Comparison of ENCODE assay signal across 17 cellular contexts in the genomic region with DNA sequence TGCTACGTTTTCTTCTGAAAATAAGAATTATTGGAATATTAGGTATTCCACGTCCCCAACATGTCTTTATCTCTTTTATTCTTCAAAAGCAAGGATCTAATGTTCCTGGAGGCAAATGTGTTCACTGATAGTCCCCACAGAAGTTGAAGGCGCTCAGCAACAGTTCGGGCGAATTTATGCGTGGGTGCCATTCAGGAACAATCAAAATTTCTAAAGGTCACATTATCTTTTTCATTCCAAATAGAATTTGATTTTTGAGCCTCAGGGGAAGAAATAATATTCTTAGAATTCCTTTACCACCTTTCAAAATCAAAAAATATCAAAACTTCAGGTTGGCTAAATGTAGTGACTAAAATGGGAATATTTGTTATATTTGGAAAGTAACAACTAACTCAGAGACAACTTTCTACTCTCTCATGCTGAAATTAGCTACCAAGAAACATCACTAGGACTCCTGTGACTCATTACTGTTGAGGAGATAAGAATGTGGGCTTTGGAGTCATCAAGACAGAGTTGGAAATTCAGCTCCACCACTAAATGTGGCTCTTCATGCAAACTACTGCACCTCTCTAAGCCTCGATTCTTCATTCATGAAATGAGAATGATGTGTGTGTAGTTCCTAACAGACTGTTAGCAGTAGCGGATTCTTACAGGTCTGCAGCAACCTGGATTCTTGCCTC.
DNase-seq lines count a peak whose midpoint lies in the region; ATAC-seq and TF ChIP-seq lines count a peak whose summit lies in the region.
"Had no signal": no experiment of that assay in that cellular context is flagged by ENCODE, and none has a peak within 500 bp of the region (broad histone marks: within the 10 kb centered on the region; RNA-seq: fewer than 3 reads in every experiment).

No MANE protein-coding gene starts in this region.

- peak overlapping the region; percentile 52 for H3K27ac ChIP-seq in CD8-positive, alpha-beta memory T cell (ENCODE audit: low read depth, low read length)
- H3K27ac ChIP-seq in WERI-Rb-1 = no peak overlapping the region
- H3K27ac ChIP-seq: BLaER1, left ventricle myocardium inferior, testis had no signal

- H3K9me3 ChIP-seq in CD8-positive, alpha-beta memory T cell (ENCODE audit: low read length) = no peaks in the 10 kb centered on the region
- no peaks in the 10 kb centered on the region for H3K9me3 ChIP-seq in WERI-Rb-1 (ENCODE audit: severe bottlenecking)
- H3K9me3 ChIP-seq: BLaER1, left ventricle myocardium inferior, testis had no signal

- no peaks in the 10 kb centered on the region for H3K27me3 ChIP-seq in CD8-positive, alpha-beta memory T cell (ENCODE audit: insufficient read depth, low read length, poor library complexity, severe bottlenecking)
- no peaks in the 10 kb centered on the region for H3K27me3 ChIP-seq in WERI-Rb-1 (ENCODE audit: insufficient read depth, low read depth, severe bottlenecking)
- H3K27me3 ChIP-seq: BLaER1, testis had no signal

- H3K9me3 Mint-ChIP-seq in CD8-positive, alpha-beta memory T cell = peaks cover 0 to 3% (median 0%) of the 10 kb centered on the region in 5 donors
- H3K9me3 Mint-ChIP-seq: activated naive CD4-positive, alpha-beta T cell treated with anti-CD3 and anti-CD28 coated beads, Interleukin-2, amount 10 ng/mL, durations not matched to agents 7 days and 5 days had no signal

- H3K27me3 Mint-ChIP-seq in CD8-positive, alpha-beta memory T cell = peaks cover 1 to 4% of the 10 kb centered on the region in 2 donors
- H3K27me3 Mint-ChIP-seq: activated naive CD4-positive, alpha-beta T cell treated with anti-CD3 and anti-CD28 coated beads, Interleukin-2, amount 10 ng/mL, durations not matched to agents 7 days and 5 days had no signal

- H3K36me3 ChIP-seq in CD8-positive, alpha-beta memory T cell (ENCODE audit: insufficient read depth, low read length) = no peaks in the 10 kb centered on the region
- no peaks in the 10 kb centered on the region for H3K36me3 ChIP-seq in WERI-Rb-1
- H3K36me3 ChIP-seq: BLaER1, left ventricle myocardium inferior had no signal

- CTCF ChIA-PET in CD8-positive, alpha-beta memory T cell (lab: Charles Lee) = no interaction called here

- H3K36me3 Mint-ChIP-seq in CD8-positive, alpha-beta memory T cell = no peaks in the 10 kb centered on the region
- H3K36me3 Mint-ChIP-seq: activated naive CD4-positive, alpha-beta T cell treated with anti-CD3 and anti-CD28 coated beads, Interleukin-2, amount 10 ng/mL, durations not matched to agents 7 days and 5 days had no signal

- no peak for DNase-seq in CD8-positive, alpha-beta memory T cell
- DNase-seq in M059J (ENCODE audit: low read depth) = peak; percentile 81
- DNase-seq in cardiac fibroblast (ENCODE audit: low read depth in 2 of 2) = peak; percentile 13 to 25
- DNase-seq in left colon = no peak
- DNase-seq in WERI-Rb-1 = no peak
- DNase-seq: activated CD4-positive, alpha-beta T cell treated with anti-CD3 and anti-CD28 coated beads for 4 hours; activated naive CD4-positive, alpha-beta T cell treated with anti-CD3 and anti-CD28 coated beads, Interleukin-2, amount 10 ng/mL, durations not matched to agents 7 days and 5 days; DMS 273 treated with DMSO at 0.1 percent for 48 hours; left ventricle myocardium inferior; NCI-H1417 treated with DMSO at 0.1 percent for 48 hours; SIG-M5; T-helper 2 cell; testis had no signal

- POLR2A ChIA-PET in CD8-positive, alpha-beta memory T cell (lab: Charles Lee) = no interaction called here

- H3K4me3 ChIP-seq in CD8-positive, alpha-beta memory T cell (ENCODE audit: low read length) = no peak overlapping the region
- no peak overlapping the region for H3K4me3 ChIP-seq in cardiac fibroblast (replicated peaks in 1 of 2; ENCODE audit: low read depth in 2 of 2, low read length in 2 of 2)
- H3K4me3 ChIP-seq in WERI-Rb-1 (ENCODE audit: low read depth, low read length) = no peak overlapping the region
- H3K4me3 ChIP-seq: BLaER1, left ventricle myocardium inferior, testis had no signal

- no peaks in the 10 kb centered on the region for H3K4me1 ChIP-seq in CD8-positive, alpha-beta memory T cell (ENCODE audit: insufficient read depth, low read length)
- H3K4me1 ChIP-seq: BLaER1, left ventricle myocardium inferior, testis had no signal

- no peak overlapping the region for H3K4me3 Mint-ChIP-seq in CD8-positive, alpha-beta memory T cell
- H3K4me3 Mint-ChIP-seq: activated naive CD4-positive, alpha-beta T cell treated with anti-CD3 and anti-CD28 coated beads, Interleukin-2, amount 10 ng/mL, durations not matched to agents 7 days and 5 days had no signal

- TF ChIP-seq CTCF in cardiac fibroblast (IDR thresholded peaks at IDR 0.05; ENCODE audit: low read depth, low read length) = no peak
- TF ChIP-seq CTCF in WERI-Rb-1 (IDR thresholded peaks at IDR 0.05; ENCODE audit: low read depth, low read length) = no peak

- ATAC-seq in left colon (peak; percentile 28), HG03135 (IDR thresholded peaks at IDR 0.05; ENCODE audit: unreplicated experiment) (no peak), GM19351 (IDR thresholded peaks at IDR 0.05; ENCODE audit: unreplicated experiment) (no peak), GM19395 (IDR thresholded peaks at IDR 0.05; ENCODE audit: unreplicated experiment) (no peak)

- no peaks in the 10 kb centered on the region for H3K4me1 Mint-ChIP-seq in CD8-positive, alpha-beta memory T cell
- H3K4me1 Mint-ChIP-seq: activated naive CD4-positive, alpha-beta T cell treated with anti-CD3 and anti-CD28 coated beads, Interleukin-2, amount 10 ng/mL, durations not matched to agents 7 days and 5 days had no signal

- no peak overlapping the region for H3K27ac Mint-ChIP-seq in CD8-positive, alpha-beta memory T cell
- H3K27ac Mint-ChIP-seq: activated naive CD4-positive, alpha-beta T cell treated with anti-CD3 and anti-CD28 coated beads, Interleukin-2, amount 10 ng/mL, durations not matched to agents 7 days and 5 days had no signal

- intact Hi-C loops in left colon (cut with DNase I, micrococcal nuclease) = no loop called here

Comparison
In these comparisons a context has a peak if more than half of its experiments do, and no peak if none do; other contexts are left out.
1. DNase-seq: peak in M059J (single experiment) and cardiac fibroblast (2 of 2); none in CD8-positive, alpha-beta memory T cell (0 of 5), left colon (0 of 2) and WERI-Rb-1 (single experiment).